19 cellular contexts compared by ENCODE assay signal in genomic region chr10:69965086-69965485, GRCh38.
DNase-seq lines count a peak whose midpoint lies in the region; ATAC-seq, FAIRE-seq and TF ChIP-seq lines count a peak whose summit lies in the region.
"Had no signal": no experiment of that assay in that cellular context is flagged by ENCODE, and none has a peak within 500 bp of the region (broad histone marks: within the 10 kb centered on the region; RNA-seq: fewer than 3 reads in every experiment).

No MANE protein-coding gene starts in this region.

- H3K9me3 ChIP-seq in HepG2 (ENCODE audit: low read length) (no peaks in the 10 kb centered on the region), right lobe of liver (no peaks in the 10 kb centered on the region), colonic mucosa (no peaks in the 10 kb centered on the region)
- H3K9me3 ChIP-seq: SJCRH30 had no signal

- no peak for TF ChIP-seq CTCF in HepG2 (CRISPR knock-in tag; IDR thresholded peaks at IDR 0.05)
- TF ChIP-seq CTCF in right lobe of liver (IDR thresholded peaks at IDR 0.05) = no peak
- no peak for TF ChIP-seq CTCF in colonic mucosa (IDR thresholded peaks at IDR 0.05)
- no peak for TF ChIP-seq CTCF in GM23338 (conservative IDR thresholded peaks at IDR 0.05; ENCODE audit: low read depth in 2 of 2)

- H3K4me1 ChIP-seq in HepG2 (ENCODE audit: insufficient read depth, low read length) = peaks cover 15% of the 10 kb centered on the region; the same call in 1 of the 2 replicates
- H3K4me1 ChIP-seq in right lobe of liver = no peaks in the 10 kb centered on the region
- H3K4me1 ChIP-seq in colonic mucosa = no peaks in the 10 kb centered on the region
- no peaks in the 10 kb centered on the region for H3K4me1 ChIP-seq in GM23338 (ENCODE audit: insufficient read depth)
- H3K4me1 ChIP-seq: SJCRH30 had no signal

- H3F3A ChIP-seq in GM23338 (replicated peaks; ENCODE audit: low read depth) = no peaks in the 10 kb centered on the region

- H3K4me1 Mint-ChIP-seq in GM23338 = peaks cover 14% of the 10 kb centered on the region; the same call in 2 of the 3 replicates
- no peaks in the 10 kb centered on the region for H3K4me1 Mint-ChIP-seq in stimulated activated naive CD8-positive, alpha-beta T cell treated with anti-CD3 and anti-CD28 coated beads, Interleukin-15, amount 100 ng/mL, for 72 hours
- H3K4me1 Mint-ChIP-seq: CD4-positive, CD25-positive, alpha-beta regulatory T cell had no signal

- DNase-seq in HepG2 (ENCODE audit: low spot score) (no peak), right lobe of liver (no peak), NCI-H774 (lab: John Stamatoyannopoulos, UW) (peak; percentile 27), colonic mucosa (peak; percentile 15), urothelium cell line (ENCODE audit: low spot score) (no peak), GM23338 (ENCODE audit: low spot score) (no peak)
- DNase-seq in activated T-cell treated with anti-CD3 and anti-CD28 coated beads, Interleukin-2, amount 50 U/mL, for 48 hours = no peak
- DNase-seq in stimulated activated naive CD8-positive, alpha-beta T cell treated with anti-CD3 and anti-CD28 coated beads, Interleukin-15, amount 100 ng/mL, for 72 hours = no peak
- DNase-seq: CD4-positive, CD25-positive, alpha-beta regulatory T cell; DMS79 treated with DMSO at 0.1 percent for 48 hours; NCI-H1092; NCI-H1694 treated with DMSO at 0.1 percent for 48 hours; NCI-H345; NCI-H526; PC-9; SJCRH30 had no signal

- no peaks in the 10 kb centered on the region for H3K9me2 ChIP-seq in GM23338 (ENCODE audit: insufficient read depth)

- no peak for TF ChIP-seq EP300 in HepG2 (IDR thresholded peaks at IDR 0.05; ENCODE audit: low read depth in 2 of 2, low read length in 2 of 2)
- TF ChIP-seq EP300 in HepG2 (CRISPR knock-in tag; IDR thresholded peaks at IDR 0.05; ENCODE audit: borderline replicate concordance) = no peak

- H3K4me3 ChIP-seq in HepG2 (replicated peaks in 1 of 3; ENCODE audit: insufficient read depth in 1 of 3, low read depth in 2 of 3, low read length in 3 of 3) (no peak overlapping the region), right lobe of liver (no peak overlapping the region), colonic mucosa (no peak overlapping the region), GM23338 (no peak overlapping the region)
- H3K4me3 ChIP-seq: PC-9, SJCRH30 had no signal

- TF ChIP-seq POLR2A in HepG2 (IDR thresholded peaks at IDR 0.05; ENCODE audit: insufficient read depth in 1 of 2, low read depth in 2 of 2, low read length in 2 of 2) = no peak
- no peak for TF ChIP-seq POLR2A in right lobe of liver (IDR thresholded peaks at IDR 0.05)

- H3K27me3 ChIP-seq in HepG2 (ENCODE audit: control insufficient read depth in 1 of 2, insufficient read depth in 2 of 2, low read length in 2 of 2) (peaks cover 8 to 71% of the 10 kb centered on the region in 2 experiments; a peak in 3 of 5 replicates), right lobe of liver (no peaks in the 10 kb centered on the region), colonic mucosa (no peaks in the 10 kb centered on the region), GM23338 (ENCODE audit: insufficient read depth) (no peaks in the 10 kb centered on the region)
- H3K27me3 ChIP-seq: SJCRH30 had no signal

- no TSS peak for BruUV-seq in HepG2 (replicated peaks; lab: Mats Ljungman, UMichigan)

- no peak overlapping the region for H2AFZ ChIP-seq in HepG2 (ENCODE audit: low read length)
- H2AFZ ChIP-seq in GM23338 = no peak overlapping the region
- H2AFZ ChIP-seq: PC-9 had no signal

- in situ Hi-C loops in HepG2 (cut with HindIII; ENCODE audit: extremely low pct_ligation_motif_present, low pct_unique_long_range_greater_than_20kb) = no loop called here

- ATAC-seq in HepG2 (no peak), right lobe of liver (no peak), GM23338 (no peak)
- no peak for ATAC-seq in stimulated activated naive CD8-positive, alpha-beta T cell treated with anti-CD3 and anti-CD28 coated beads, Interleukin-15, amount 100 ng/mL, for 72 hours

- no peak for TF ChIP-seq RAD21 in HepG2 (CRISPR knock-in tag; IDR thresholded peaks at IDR 0.05)

- no peaks in the 10 kb centered on the region for H3K9me3 Mint-ChIP-seq in GM23338
- H3K9me3 Mint-ChIP-seq in stimulated activated naive CD8-positive, alpha-beta T cell treated with anti-CD3 and anti-CD28 coated beads, Interleukin-15, amount 100 ng/mL, for 72 hours = no peaks in the 10 kb centered on the region

- no peaks in the 10 kb centered on the region for H3K36me3 ChIP-seq in HepG2 (replicated peaks in 1 of 2; ENCODE audit: control insufficient read depth in 1 of 2, insufficient read depth in 2 of 2, low read length in 2 of 2)
- H3K36me3 ChIP-seq in right lobe of liver = no peaks in the 10 kb centered on the region
- no peaks in the 10 kb centered on the region for H3K36me3 ChIP-seq in colonic mucosa
- no peaks in the 10 kb centered on the region for H3K36me3 ChIP-seq in GM23338 (ENCODE audit: insufficient read depth)
- H3K36me3 ChIP-seq: SJCRH30 had no signal

- H3K27me3 Mint-ChIP-seq in GM23338 (ENCODE audit: insufficient read depth, low read depth, poor library complexity) = peaks cover 9% of the 10 kb centered on the region
- H3K27me3 Mint-ChIP-seq in stimulated activated naive CD8-positive, alpha-beta T cell treated with anti-CD3 and anti-CD28 coated beads, Interleukin-15, amount 100 ng/mL, for 72 hours = peaks cover 31% of the 10 kb centered on the region

- H3K4me2 ChIP-seq in HepG2 (ENCODE audit: low read depth, low read length) = no peak overlapping the region
- H3K4me2 ChIP-seq in GM23338 = no peak overlapping the region
- H3K4me2 ChIP-seq: KMS-11, PC-9 had no signal

- 0% methylated on average over 2 of the region's 3 CpGs for WGBS in HepG2 (ENCODE audit: low lambda C conversion rate)
- 78% methylated on average over 1 of the region's 3 CpGs for WGBS in right lobe of liver (ENCODE audit: insufficient coverage, low coverage, low lambda C conversion rate, missing lambda C conversion rate)

- H3K79me2 ChIP-seq in HepG2 (ENCODE audit: insufficient read depth, low read length) (no peaks in the 10 kb centered on the region), GM23338 (replicated peaks; ENCODE audit: insufficient read depth) (no peaks in the 10 kb centered on the region)

- no peak overlapping the region for H3K9ac ChIP-seq in HepG2 (ENCODE audit: insufficient read depth, low read depth, low read length)
- no peak overlapping the region for H3K9ac ChIP-seq in colonic mucosa (ENCODE audit: low read depth in 2 of 2, low read length in 2 of 2)
- H3K9ac ChIP-seq: KMS-11 had no signal

- H3K36me3 Mint-ChIP-seq in GM23338 (ENCODE audit: low read depth) = no peaks in the 10 kb centered on the region; the same call in 2 of the 3 replicates
- H3K36me3 Mint-ChIP-seq: CD4-positive, CD25-positive, alpha-beta regulatory T cell had no signal

- POLR2A ChIA-PET in HepG2 (lab: Yijun Ruan, JAX) = no interaction called here

- FAIRE-seq in HepG2 (lab: Jason Lieb, UNC) (no peak), urothelium cell line (lab: Jason Lieb, UNC) (peak; percentile 74)
- FAIRE-seq: G401.6 had no signal

- H3K27ac ChIP-seq in HepG2 (ENCODE audit: extremely low read length, insufficient read depth, low read length) = no peak overlapping the region
- H3K27ac ChIP-seq in right lobe of liver = no peak overlapping the region
- no peak overlapping the region for H3K27ac ChIP-seq in colonic mucosa
- H3K27ac ChIP-seq in GM23338 (ENCODE audit: low read depth) = no peak overlapping the region
- H3K27ac ChIP-seq: KMS-11, PC-9, SJCRH30 had no signal

- CTCF ChIA-PET in HepG2 (lab: Yijun Ruan, JAX; ENCODE audit: low intra/inter-chr PET ratio, low total read pairs) = no interaction called here

- no peak overlapping the region for H3K4me3 Mint-ChIP-seq in GM23338
- H3K4me3 Mint-ChIP-seq in stimulated activated naive CD8-positive, alpha-beta T cell treated with anti-CD3 and anti-CD28 coated beads, Interleukin-15, amount 100 ng/mL, for 72 hours = no peak overlapping the region
- H3K4me3 Mint-ChIP-seq: B cell; CD4-positive, CD25-positive, alpha-beta regulatory T cell had no signal

- intact Hi-C loops in HepG2 (cut with micrococcal nuclease; ENCODE audit: unreplicated experiment) = no loop called here
- intact Hi-C loops in right lobe of liver (cut with DNase I) = no loop called here
- intact Hi-C loops in colonic mucosa (cut with DNase I) = no loop called here

- H4K20me1 ChIP-seq in HepG2 (ENCODE audit: insufficient read depth, low read length) (no peaks in the 10 kb centered on the region), GM23338 (replicated peaks; ENCODE audit: insufficient read depth) (no peaks in the 10 kb centered on the region)

- no peak overlapping the region for H3K27ac Mint-ChIP-seq in GM23338
- H3K27ac Mint-ChIP-seq in stimulated activated naive CD8-positive, alpha-beta T cell treated with anti-CD3 and anti-CD28 coated beads, Interleukin-15, amount 100 ng/mL, for 72 hours = no peak overlapping the region
- H3K27ac Mint-ChIP-seq: B cell; CD4-positive, CD25-positive, alpha-beta regulatory T cell had no signal

TF ChIP-seq in HepG2, 621 proteins besides CTCF, POLR2A, EP300 and RAD21 (continues in another document):
- no peak for TF ChIP-seq ZFP36 (IDR thresholded peaks at IDR 0.05; ENCODE audit: borderline replicate concordance, low read depth, low read length, partially characterized antibody)
- TF ChIP-seq FOSL1 (CRISPR knock-in tag; IDR thresholded peaks at IDR 0.05; ENCODE audit: borderline replicate concordance) = no peak

Comparison
In these comparisons a context has a peak if more than half of its experiments do, and no peak if none do; other contexts are left out.
1. DNase-seq: peak in NCI-H774 (single experiment) and colonic mucosa (single experiment); none in HepG2 (single experiment), right lobe of liver (0 of 3), urothelium cell line (single experiment), GM23338 (single experiment), activated T-cell treated with anti-CD3 and anti-CD28 coated beads, Interleukin-2, amount 50 U/mL, for 48 hours (0 of 2) and stimulated activated naive CD8-positive, alpha-beta T cell treated with anti-CD3 and anti-CD28 coated beads, Interleukin-15, amount 100 ng/mL, for 72 hours (0 of 2).